8 cellular contexts compared by ENCODE assay signal in genomic region chr4:155442267-155443105, GRCh38.
DNase-seq lines count a peak whose midpoint lies in the region; ATAC-seq lines count a peak whose summit lies in the region.

No MANE protein-coding gene starts in this region.

- H3K36me3 Mint-ChIP-seq in activated CD4-positive, alpha-beta memory T cell treated with anti-CD3 and anti-CD28 coated beads for 36 hours = no peaks in the 10 kb centered on the region

- no peak overlapping the region for H3K27ac Mint-ChIP-seq in activated CD4-positive, alpha-beta memory T cell treated with anti-CD3 and anti-CD28 coated beads for 36 hours

- H3K4me1 Mint-ChIP-seq in activated CD4-positive, alpha-beta memory T cell treated with anti-CD3 and anti-CD28 coated beads for 36 hours (ENCODE audit: low read depth) = peaks cover 2% of the 10 kb centered on the region

- H3K4me3 Mint-ChIP-seq in activated CD4-positive, alpha-beta memory T cell treated with anti-CD3 and anti-CD28 coated beads for 36 hours = no peak overlapping the region

- CTCF ChIA-PET in activated CD4-positive, alpha-beta memory T cell treated with anti-CD3 and anti-CD28 coated beads for 36 hours (lab: Charles Lee) = interaction anchor here (0.6 to 2.6 kb wide), 3 partner anchors 11 to 345 kb away, joined by 4 to 12 read pairs (median 4); no protein-coding TSS in a partner anchor

- DNase-seq in SIG-M5 treated with dmso at 0.1 percent for 504 hours (lab: John Stamatoyannopoulos, UW; ENCODE audit: unreplicated experiment) (peak; percentile 8), SIG-M5 (lab: John Stamatoyannopoulos, UW) (no peak), NCI-H226 (peak; percentile 21), lung microvascular endothelial cell (ENCODE audit: low read depth in 2 of 2) (peak; percentile 47 to 86)
- DNase-seq in activated CD4-positive, alpha-beta memory T cell treated with anti-CD3 and anti-CD28 coated beads for 36 hours = peak; percentile 65
- peak; percentile 34 for DNase-seq in effector CD8-positive, alpha-beta T cell (lab: John Stamatoyannopoulos, UW)
- peak; percentile 11 to 52 (median 15) for DNase-seq in stimulated activated CD4-positive, alpha-beta T cell treated with anti-CD3 and anti-CD28 coated beads, TNF-alpha, amount 100 ng/mL, for 24 hours (ENCODE audit: low read depth in 3 of 3)

- H3K9me3 Mint-ChIP-seq in activated CD4-positive, alpha-beta memory T cell treated with anti-CD3 and anti-CD28 coated beads for 36 hours = no peaks in the 10 kb centered on the region

- POLR2A ChIA-PET in activated CD4-positive, alpha-beta memory T cell treated with anti-CD3 and anti-CD28 coated beads for 36 hours (lab: Charles Lee) = no interaction called here

- peak; percentile 92 for ATAC-seq in HG02885 (IDR thresholded peaks at IDR 0.05; ENCODE audit: poor library complexity, unreplicated experiment)

- intact Hi-C loops in activated CD4-positive, alpha-beta memory T cell treated with anti-CD3 and anti-CD28 coated beads for 36 hours (cut with micrococcal nuclease) = loop anchor here (1.0 to 5.0 kb wide), 2 partner anchors 345 to 510 kb away; partner anchors contain the start of gene CTSO

- H3K27me3 Mint-ChIP-seq in activated CD4-positive, alpha-beta memory T cell treated with anti-CD3 and anti-CD28 coated beads for 36 hours = peaks cover 13% of the 10 kb centered on the region
